ENCODE assay signal across 9 cellular contexts in genomic region chr1:158117854-158118691, GRCh38.
DNase-seq lines count a peak whose midpoint lies in the region; ATAC-seq and TF ChIP-seq lines count a peak whose summit lies in the region.
"Had no signal": no experiment of that assay in that cellular context is flagged by ENCODE, and none has a peak within 500 bp of the region (broad histone marks: within the 10 kb centered on the region; RNA-seq: fewer than 3 reads in every experiment).

No MANE protein-coding gene starts in this region.

- CTCF ChIA-PET in activated CD4-positive, alpha-beta memory T cell treated with anti-CD3 and anti-CD28 coated beads for 36 hours (lab: Charles Lee): interaction anchor here (1.1 to 11.8 kb wide), 4 partner anchors 10 to 154 kb away, joined by 3 to 115 read pairs (median 6); a partner anchor contains a TSS
- CTCF ChIA-PET in activated CD4-positive, alpha-beta memory T cell treated with anti-CD3 and anti-CD28 coated beads, Interleukin-2, amount 10 ng/mL, durations not matched to agents 7 days and 5 days (lab: Charles Lee): interaction anchor here (0.7 to 3.5 kb wide), 9 partner anchors 9 to 405 kb away, joined by 3 to 19 read pairs (median 3); a partner anchor contains a TSS
- CTCF ChIA-PET in activated naive CD4-positive, alpha-beta T cell treated with anti-CD3 and anti-CD28 coated beads, Interleukin-2, amount 10 ng/mL, durations not matched to agents 7 days and 5 days (lab: Charles Lee): interaction anchor here (1.0 to 14.0 kb wide), 4 partner anchors 9 to 950 kb away, joined by 3 to 171 read pairs (median 6); no protein-coding TSS in a partner anchor

- H3K9me3 Mint-ChIP-seq in activated CD4-positive, alpha-beta memory T cell treated with anti-CD3 and anti-CD28 coated beads for 36 hours: no peaks in the 10 kb centered on the region
- no peaks in the 10 kb centered on the region for H3K9me3 Mint-ChIP-seq in activated CD4-positive, alpha-beta memory T cell treated with anti-CD3 and anti-CD28 coated beads, Interleukin-2, amount 10 ng/mL, durations not matched to agents 7 days and 5 days
- no peaks in the 10 kb centered on the region for H3K9me3 Mint-ChIP-seq in activated naive CD4-positive, alpha-beta T cell treated with anti-CD3 and anti-CD28 coated beads, Interleukin-2, amount 10 ng/mL, durations not matched to agents 7 days and 5 days

- H3K27me3 ChIP-seq in OCI-LY1 (ENCODE audit: insufficient read depth, low read length) (0 out of 2 replicates have a peak, but pooled peaks cover 5% of the 10 kb centered on the region), heart left ventricle (peaks cover 0 to 49% (median 9%) of the 10 kb centered on the region in 9 donors)

- DNase-seq in activated CD4-positive, alpha-beta memory T cell treated with anti-CD3 and anti-CD28 coated beads for 36 hours: peak; percentile 28
- DNase-seq in activated CD4-positive, alpha-beta memory T cell treated with anti-CD3 and anti-CD28 coated beads, Interleukin-2, amount 10 ng/mL, durations not matched to agents 7 days and 5 days: no peak
- DNase-seq in activated naive CD4-positive, alpha-beta T cell treated with anti-CD3 and anti-CD28 coated beads, Interleukin-2, amount 10 ng/mL, durations not matched to agents 7 days and 5 days: peak; percentile 24
- DNase-seq in heart left ventricle (peak; percentile 31 to 81 (median 40)), retinal pigment epithelial cell (ENCODE audit: low read depth) (no peak)

- H3K36me3 ChIP-seq in OCI-LY1 (ENCODE audit: insufficient read depth, low read length) (no peaks in the 10 kb centered on the region), heart left ventricle (no peaks in the 10 kb centered on the region)

- H3K79me2 ChIP-seq in OCI-LY1 (ENCODE audit: insufficient read depth, low read length): no peaks in the 10 kb centered on the region

- no peaks in the 10 kb centered on the region for H3K36me3 Mint-ChIP-seq in activated CD4-positive, alpha-beta memory T cell treated with anti-CD3 and anti-CD28 coated beads for 36 hours
- H3K36me3 Mint-ChIP-seq in activated CD4-positive, alpha-beta memory T cell treated with anti-CD3 and anti-CD28 coated beads, Interleukin-2, amount 10 ng/mL, durations not matched to agents 7 days and 5 days (ENCODE audit: low read depth): no peaks in the 10 kb centered on the region
- H3K36me3 Mint-ChIP-seq in activated naive CD4-positive, alpha-beta T cell treated with anti-CD3 and anti-CD28 coated beads, Interleukin-2, amount 10 ng/mL, durations not matched to agents 7 days and 5 days: no peaks in the 10 kb centered on the region

- H2AFZ ChIP-seq in OCI-LY1 (ENCODE audit: low read length): no peak overlapping the region

- no peak overlapping the region for H3K4me3 Mint-ChIP-seq in activated CD4-positive, alpha-beta memory T cell treated with anti-CD3 and anti-CD28 coated beads for 36 hours
- H3K4me3 Mint-ChIP-seq in activated CD4-positive, alpha-beta memory T cell treated with anti-CD3 and anti-CD28 coated beads, Interleukin-2, amount 10 ng/mL, durations not matched to agents 7 days and 5 days: no peak overlapping the region
- H3K4me3 Mint-ChIP-seq in activated naive CD4-positive, alpha-beta T cell treated with anti-CD3 and anti-CD28 coated beads, Interleukin-2, amount 10 ng/mL, durations not matched to agents 7 days and 5 days: no peak overlapping the region

- TF ChIP-seq POLR2A in heart left ventricle (IDR thresholded peaks at IDR 0.05): no peak

- H3K27ac ChIP-seq in OCI-LY1 (ENCODE audit: low read depth, low read length, poor library complexity, severe bottlenecking) (no peak overlapping the region), heart left ventricle (no peak overlapping the region)

- 9 to 14% (median 11%) methylated on average over 20 to 22 of the region's 22 CpGs for WGBS in heart left ventricle, 4 donors

- peak overlapping the region; percentile 21; the same call in 1 of the 2 replicates for H3K4me2 ChIP-seq in OCI-LY1 (ENCODE audit: low read length)

- H3K4me3 ChIP-seq in OCI-LY1 (ENCODE audit: low read depth, low read length, poor library complexity, severe bottlenecking): no peak overlapping the region
- peak overlapping the region in 8 of 12 donors; percentile 3 to 37 (median 29) for H3K4me3 ChIP-seq in heart left ventricle
- H3K4me3 ChIP-seq in retinal pigment epithelial cell (ENCODE audit: low read length): peak overlapping the region; percentile 10
- H3K4me3 ChIP-seq: lung had no signal

- no peaks in the 10 kb centered on the region for H3K9me2 ChIP-seq in OCI-LY1 (ENCODE audit: low read depth, low read length)

- no peak overlapping the region for H3K27ac Mint-ChIP-seq in activated CD4-positive, alpha-beta memory T cell treated with anti-CD3 and anti-CD28 coated beads for 36 hours
- no peak overlapping the region for H3K27ac Mint-ChIP-seq in activated CD4-positive, alpha-beta memory T cell treated with anti-CD3 and anti-CD28 coated beads, Interleukin-2, amount 10 ng/mL, durations not matched to agents 7 days and 5 days
- H3K27ac Mint-ChIP-seq in activated naive CD4-positive, alpha-beta T cell treated with anti-CD3 and anti-CD28 coated beads, Interleukin-2, amount 10 ng/mL, durations not matched to agents 7 days and 5 days: no peak overlapping the region

- POLR2A ChIA-PET in activated CD4-positive, alpha-beta memory T cell treated with anti-CD3 and anti-CD28 coated beads for 36 hours (lab: Charles Lee): no interaction called here
- POLR2A ChIA-PET in activated CD4-positive, alpha-beta memory T cell treated with anti-CD3 and anti-CD28 coated beads, Interleukin-2, amount 10 ng/mL, durations not matched to agents 7 days and 5 days (lab: Charles Lee): no interaction called here

- H4K20me1 ChIP-seq in OCI-LY1 (ENCODE audit: insufficient read depth, low read length): no peaks in the 10 kb centered on the region

- TF ChIP-seq CTCF in OCI-LY1 (IDR thresholded peaks at IDR 0.05; ENCODE audit: low read length) (peak; percentile 71), heart left ventricle (IDR thresholded peaks at IDR 0.05) (peak in 11 of 12 donors; percentile 20 to 70 (median 44)), retinal pigment epithelial cell (conservative IDR thresholded peaks at IDR 0.05; ENCODE audit: low read depth, low read length) (peak; percentile 53)

- no peak overlapping the region for H3K9ac ChIP-seq in OCI-LY1 (ENCODE audit: low read length)

- H3K9me3 ChIP-seq in OCI-LY1 (ENCODE audit: low read length): no peaks in the 10 kb centered on the region
- H3K9me3 ChIP-seq in heart left ventricle: no peaks in the 10 kb centered on the region

- H3K4me1 ChIP-seq in OCI-LY1 (ENCODE audit: insufficient read depth, low read length, severe bottlenecking) (peaks cover 11% of the 10 kb centered on the region), heart left ventricle (peaks cover 0 to 21% (median 8%) of the 10 kb centered on the region in 12 donors)

- peak; percentile 27 to 86 (median 60) for ATAC-seq in heart left ventricle
- no peak for ATAC-seq in GM18873 (IDR thresholded peaks at IDR 0.05; ENCODE audit: low FRiP score, unreplicated experiment)
- ATAC-seq in GM18502 (IDR thresholded peaks at IDR 0.05; ENCODE audit: poor library complexity, unreplicated experiment): no peak

- no peaks in the 10 kb centered on the region for H3F3A ChIP-seq in OCI-LY1 (ENCODE audit: insufficient read depth, low read length)

- H3K27me3 Mint-ChIP-seq in activated CD4-positive, alpha-beta memory T cell treated with anti-CD3 and anti-CD28 coated beads for 36 hours: peaks cover 50% of the 10 kb centered on the region
- H3K27me3 Mint-ChIP-seq in activated CD4-positive, alpha-beta memory T cell treated with anti-CD3 and anti-CD28 coated beads, Interleukin-2, amount 10 ng/mL, durations not matched to agents 7 days and 5 days: peaks cover 59% of the 10 kb centered on the region
- peaks cover 74% of the 10 kb centered on the region for H3K27me3 Mint-ChIP-seq in activated naive CD4-positive, alpha-beta T cell treated with anti-CD3 and anti-CD28 coated beads, Interleukin-2, amount 10 ng/mL, durations not matched to agents 7 days and 5 days

- intact Hi-C loops in activated CD4-positive, alpha-beta memory T cell treated with anti-CD3 and anti-CD28 coated beads for 36 hours (cut with micrococcal nuclease): loop anchor here (10.0 kb wide), 1 partner anchor 57 kb away; no protein-coding TSS in a partner anchor
- intact Hi-C loops in heart left ventricle (cut with DNase I): loop anchor here in 1 of 10 donors (5.0 kb wide), 1 partner anchor 76 kb away; no protein-coding TSS in a partner anchor

- H3K4me1 Mint-ChIP-seq in activated CD4-positive, alpha-beta memory T cell treated with anti-CD3 and anti-CD28 coated beads for 36 hours (ENCODE audit: low read depth): peaks cover 8% of the 10 kb centered on the region
- peaks cover 5% of the 10 kb centered on the region for H3K4me1 Mint-ChIP-seq in activated CD4-positive, alpha-beta memory T cell treated with anti-CD3 and anti-CD28 coated beads, Interleukin-2, amount 10 ng/mL, durations not matched to agents 7 days and 5 days
- H3K4me1 Mint-ChIP-seq in activated naive CD4-positive, alpha-beta T cell treated with anti-CD3 and anti-CD28 coated beads, Interleukin-2, amount 10 ng/mL, durations not matched to agents 7 days and 5 days: peaks cover 8% of the 10 kb centered on the region

Comparison
In these comparisons a context has a peak if more than half of its experiments do, and no peak if none do; other contexts are left out.
1. DNase-seq: peak in activated CD4-positive, alpha-beta memory T cell treated with anti-CD3 and anti-CD28 coated beads for 36 hours (single experiment), activated naive CD4-positive, alpha-beta T cell treated with anti-CD3 and anti-CD28 coated beads, Interleukin-2, amount 10 ng/mL, durations not matched to agents 7 days and 5 days (single experiment) and heart left ventricle (5 of 5); none in activated CD4-positive, alpha-beta memory T cell treated with anti-CD3 and anti-CD28 coated beads, Interleukin-2, amount 10 ng/mL, durations not matched to agents 7 days and 5 days (single experiment) and retinal pigment epithelial cell (single experiment).
2. ATAC-seq: peak in heart left ventricle (4 of 4); none in GM18873 (single experiment) and GM18502 (single experiment).
3. Peak in every context shown above with its lines, with median percentiles within 50 percentile points of each other: CTCF ChIP-seq.